In genomic region chr5:172405226-172405625, GRCh38 we compare ENCODE assay signal across 17 cellular contexts. TPM values are rescaled to one million over a fixed set of nuclear protein-coding genes. Genes with fewer than 3 reads are reported as not detected.
DNase-seq lines count a peak whose midpoint lies in the region; ATAC-seq and TF ChIP-seq lines count a peak whose summit lies in the region.
"Had no signal": no experiment of that assay in that cellular context is flagged by ENCODE, and none has a peak within 500 bp of the region (broad histone marks: within the 10 kb centered on the region; RNA-seq: fewer than 3 reads in every experiment).

No MANE protein-coding gene starts in this region.

- WGBS in testis, 2 donors, result 69 to 76% methylated on average over 6 to 7 of the region's 7 CpGs

- peaks cover 5% of the 10 kb centered on the region for H3K4me1 Mint-ChIP-seq in progenitor cell of endocrine pancreas (ENCODE audit: low read depth)

- H3K4me3 ChIP-seq in WERI-Rb-1 (ENCODE audit: low read depth, low read length) (no peak overlapping the region), muscle layer of colon (ENCODE audit: low read depth in 1 of 2, low read length in 2 of 2) (no peak overlapping the region), testis (no peak overlapping the region)
- H3K4me3 ChIP-seq: SK-N-MC had no signal

- H3K9me3 ChIP-seq in WERI-Rb-1 (ENCODE audit: severe bottlenecking) (no peaks in the 10 kb centered on the region), muscle layer of colon (ENCODE audit: low read length) (no peaks in the 10 kb centered on the region), testis (no peaks in the 10 kb centered on the region)

- H3K36me3 ChIP-seq in WERI-Rb-1, result no peaks in the 10 kb centered on the region
- H3K36me3 ChIP-seq in muscle layer of colon (ENCODE audit: insufficient read depth, low read length), result peaks cover 18% of the 10 kb centered on the region
- H3K36me3 ChIP-seq in testis (ENCODE audit: low read depth, missing control alignments), result no peaks in the 10 kb centered on the region

- H3K27ac Mint-ChIP-seq in progenitor cell of endocrine pancreas, result no peak overlapping the region
- H3K27ac Mint-ChIP-seq: HFFc6 had no signal

- peaks cover 37% of the 10 kb centered on the region for H3K36me3 Mint-ChIP-seq in progenitor cell of endocrine pancreas (ENCODE audit: insufficient read depth)

- TF ChIP-seq CTCF in WERI-Rb-1 (IDR thresholded peaks at IDR 0.05; ENCODE audit: low read depth, low read length) (no peak), testis (IDR thresholded peaks at IDR 0.05) (no peak), progenitor cell of endocrine pancreas (IDR thresholded peaks at IDR 0.05; ENCODE audit: unreplicated experiment) (no peak)

- no peak for ATAC-seq in GM21737 (IDR thresholded peaks at IDR 0.05; ENCODE audit: unreplicated experiment)

- TF ChIP-seq POLR2A in testis (IDR thresholded peaks at IDR 0.05), result no peak

- no peak overlapping the region for H3K27ac ChIP-seq in WERI-Rb-1
- H3K27ac ChIP-seq in muscle layer of colon (ENCODE audit: low read depth, low read length), result peak overlapping the region; percentile 0
- peak overlapping the region; percentile 2 to 87 for H3K27ac ChIP-seq in testis
- H3K27ac ChIP-seq: C4-2B, HL-60, SK-N-MC had no signal

- H3K4me1 ChIP-seq in muscle layer of colon (ENCODE audit: insufficient read depth, low read length), result peaks cover 41% of the 10 kb centered on the region
- H3K4me1 ChIP-seq in testis, result peaks cover 33% of the 10 kb centered on the region

- intact Hi-C loops in testis (cut with DNase I; ENCODE audit: low total_unique reads), result no loop called here

- H3K9ac ChIP-seq in muscle layer of colon (ENCODE audit: low read length), result no peak overlapping the region

- no peak overlapping the region for H3K4me3 Mint-ChIP-seq in progenitor cell of endocrine pancreas (ENCODE audit: low read depth)
- H3K4me3 Mint-ChIP-seq: HFFc6 had no signal

- H3K9me3 Mint-ChIP-seq in progenitor cell of endocrine pancreas (ENCODE audit: low read depth), result peaks cover 2% of the 10 kb centered on the region
- H3K9me3 Mint-ChIP-seq: HFFc6 had no signal

- H3K27me3 ChIP-seq in WERI-Rb-1 (ENCODE audit: insufficient read depth, low read depth, severe bottlenecking), result peaks cover 49% of the 10 kb centered on the region
- no peaks in the 10 kb centered on the region for H3K27me3 ChIP-seq in muscle layer of colon (ENCODE audit: control insufficient read depth in 1 of 2, insufficient read depth in 2 of 2, low read length in 2 of 2)
- H3K27me3 ChIP-seq in testis, result no peaks in the 10 kb centered on the region

- peak; percentile 85 to 92 for DNase-seq in NCI-H524 (lab: John Stamatoyannopoulos, UW)
- peak; percentile 71 for DNase-seq in WERI-Rb-1
- no peak for DNase-seq in testis
- no peak for DNase-seq in NK-92 treated with Interleukin-12 subunit alpha and Interleukin-12 subunit beta, amount 100 ng/mL, for 24 hours (lab: John Stamatoyannopoulos, UW)
- no peak for DNase-seq in progenitor cell of endocrine pancreas (ENCODE audit: low spot score, unreplicated experiment)
- DNase-seq: ACHN, HFFc6, NCI-H1417 treated with DMSO at 0.1 percent for 48 hours, NCI-H1930, NCI-H226, NCI-H526 treated with DMSO at 0.1 percent for 48 hours, SHP77 had no signal

- no peaks in the 10 kb centered on the region for H3K27me3 Mint-ChIP-seq in progenitor cell of endocrine pancreas

RNA-seq across cellular contexts. Expression of gene SH3PXD2B, which starts 49.1 kb away (rescaled TPM):
- total RNA-seq in testis (10 to 100 TPM; 18.3 to 29.4 TPM), progenitor cell of endocrine pancreas (72.4 and 79.8 TPM in 2 replicates)
- polyA plus RNA-seq in testis (ENCODE audit: insufficient read depth, low read depth, low replicate concordance), result 20.2 TPM

Comparison
In these comparisons a context has a peak if more than half of its experiments do, and no peak if none do; other contexts are left out.
1. DNase-seq: peak in NCI-H524 (2 of 2) and WERI-Rb-1 (single experiment); none in testis (single experiment), NK-92 treated with Interleukin-12 subunit alpha and Interleukin-12 subunit beta, amount 100 ng/mL, for 24 hours (single experiment) and progenitor cell of endocrine pancreas (single experiment).